Comparison of ENCODE assay signal across 1 cellular context in the genomic region with DNA sequence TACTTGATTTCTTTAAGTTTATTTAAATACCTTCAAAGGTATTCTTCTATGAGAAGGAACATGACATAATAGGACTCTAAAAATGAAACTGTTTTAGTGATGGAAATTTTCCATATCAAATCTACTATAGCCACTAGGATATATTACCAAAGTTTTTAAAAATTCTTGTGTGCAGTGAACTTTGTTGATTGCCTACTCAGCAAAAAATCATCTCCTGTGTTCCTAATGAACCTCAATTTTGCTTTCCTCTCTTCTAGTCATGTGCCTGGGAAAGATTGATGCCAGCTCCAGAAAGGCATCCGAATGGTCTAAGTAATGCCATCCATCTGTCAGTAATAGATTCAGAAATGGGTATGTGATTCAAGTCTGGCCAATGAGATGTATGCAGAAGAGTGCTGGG.
TF ChIP-seq lines count a peak whose summit lies in the region.

No MANE protein-coding gene starts in this region.

TF ChIP-seq in H1, 55 proteins besides CTCF, POLR2A, EP300 and RAD21:
- TF ChIP-seq MAFK (IDR thresholded peaks at IDR 0.05; ENCODE audit: low read depth, low read length) (peak; percentile 73), JUND (IDR thresholded peaks at IDR 0.05; ENCODE audit: low read length) (no peak)
